1 cellular context compared by ENCODE assay signal in the genomic region with DNA sequence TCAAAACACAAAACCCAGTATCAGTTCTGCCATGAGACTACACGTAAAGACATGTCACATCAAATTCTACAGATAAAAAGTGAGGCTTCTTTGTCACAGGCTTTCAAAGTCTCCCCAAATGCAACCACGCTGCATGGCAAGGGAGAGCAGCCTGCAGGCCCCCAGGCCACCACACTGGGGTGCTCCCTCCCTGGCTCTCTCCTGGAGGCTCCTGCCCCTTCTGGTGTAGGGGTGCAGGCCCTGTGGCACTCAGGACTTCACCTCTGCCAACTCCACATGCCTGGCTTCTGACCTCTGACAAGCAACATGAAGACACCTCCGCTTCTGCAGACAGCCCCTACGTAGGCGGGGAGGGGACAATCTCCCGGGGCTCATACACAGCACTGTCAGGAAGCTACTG.
TF ChIP-seq lines count a peak whose summit lies in the region.

No MANE protein-coding gene starts in this region.

TF ChIP-seq in HepG2, 621 proteins besides CTCF, POLR2A, EP300 and RAD21:
- TF ChIP-seq ZNF234 (CRISPR knock-in tag; conservative IDR thresholded peaks at IDR 0.05) = no peak
- TF ChIP-seq ZNF235 (CRISPR knock-in tag; IDR thresholded peaks at IDR 0.05; ENCODE audit: borderline replicate concordance) = no peak
- TF ChIP-seq AGO2 (optimal IDR thresholded peaks at IDR 0.05; ENCODE audit: low read depth, low read length) = peak; percentile 25
- TF ChIP-seq ZSCAN21 (CRISPR knock-in tag; IDR thresholded peaks at IDR 0.05; ENCODE audit: borderline replicate concordance) = no peak
- TF ChIP-seq, protein P1, sequence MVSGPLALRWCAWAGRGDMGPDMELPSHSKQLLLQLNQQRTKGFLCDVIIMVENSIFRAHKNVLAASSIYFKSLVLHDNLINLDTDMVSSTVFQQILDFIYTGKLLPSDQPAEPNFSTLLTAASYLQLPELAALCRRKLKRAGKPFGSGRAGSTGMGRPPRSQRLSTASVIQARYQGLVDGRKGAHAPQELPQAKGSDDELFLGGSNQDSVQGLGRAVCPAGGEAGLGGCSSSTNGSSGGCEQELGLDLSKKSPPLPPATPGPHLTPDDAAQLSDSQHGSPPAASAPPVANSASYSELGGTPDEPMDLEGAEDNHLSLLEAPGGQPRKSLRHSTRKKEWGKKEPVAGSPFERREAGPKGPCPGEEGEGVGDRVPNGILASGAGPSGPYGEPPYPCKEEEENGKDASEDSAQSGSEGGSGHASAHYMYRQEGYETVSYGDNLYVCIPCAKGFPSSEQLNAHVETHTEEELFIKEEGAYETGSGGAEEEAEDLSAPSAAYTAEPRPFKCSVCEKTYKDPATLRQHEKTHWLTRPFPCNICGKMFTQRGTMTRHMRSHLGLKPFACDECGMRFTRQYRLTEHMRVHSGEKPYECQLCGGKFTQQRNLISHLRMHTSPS (CRISPR knock-in tag; IDR thresholded peaks at IDR 0.05; ENCODE audit: low read depth) = no peak
- TF ChIP-seq ZNF484 (CRISPR knock-in tag; IDR thresholded peaks at IDR 0.05; ENCODE audit: borderline replicate concordance, low read depth) = no peak
- TF ChIP-seq, protein P2, sequence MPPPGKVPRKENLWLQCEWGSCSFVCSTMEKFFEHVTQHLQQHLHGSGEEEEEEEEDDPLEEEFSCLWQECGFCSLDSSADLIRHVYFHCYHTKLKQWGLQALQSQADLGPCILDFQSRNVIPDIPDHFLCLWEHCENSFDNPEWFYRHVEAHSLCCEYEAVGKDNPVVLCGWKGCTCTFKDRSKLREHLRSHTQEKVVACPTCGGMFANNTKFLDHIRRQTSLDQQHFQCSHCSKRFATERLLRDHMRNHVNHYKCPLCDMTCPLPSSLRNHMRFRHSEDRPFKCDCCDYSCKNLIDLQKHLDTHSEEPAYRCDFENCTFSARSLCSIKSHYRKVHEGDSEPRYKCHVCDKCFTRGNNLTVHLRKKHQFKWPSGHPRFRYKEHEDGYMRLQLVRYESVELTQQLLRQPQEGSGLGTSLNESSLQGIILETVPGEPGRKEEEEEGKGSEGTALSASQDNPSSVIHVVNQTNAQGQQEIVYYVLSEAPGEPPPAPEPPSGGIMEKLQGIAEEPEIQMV (CRISPR knock-in tag; IDR thresholded peaks at IDR 0.05; ENCODE audit: low read depth) = no peak
